ENCODE assay signal across 10 cellular contexts in the genomic region with DNA sequence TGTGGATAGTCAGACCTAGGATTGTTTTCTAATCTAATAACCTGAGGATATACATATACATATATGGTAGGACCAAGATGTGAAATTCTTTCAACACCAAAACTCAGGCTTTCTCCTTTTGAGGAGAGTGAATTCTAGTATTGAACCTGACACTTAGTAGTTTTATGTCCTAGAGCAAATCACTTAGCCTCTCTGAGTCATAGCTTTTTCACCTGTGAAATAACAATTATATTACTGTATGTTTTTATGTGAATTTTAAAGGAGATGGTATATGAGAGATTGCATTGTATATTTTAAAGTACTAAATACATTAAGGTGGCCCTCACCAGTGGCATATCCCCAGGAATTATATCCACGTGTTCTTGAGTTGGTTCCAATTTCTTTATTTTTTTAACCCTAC. TPM values are rescaled to one million over a fixed set of nuclear protein-coding genes. Genes with fewer than 3 reads are reported as not detected.
"Had no signal": no experiment of that assay in that cellular context is flagged by ENCODE, and none has a peak within 500 bp of the region (broad histone marks: within the 10 kb centered on the region; RNA-seq: fewer than 3 reads in every experiment).

No MANE protein-coding gene starts in this region.

- FAIRE-seq: H1, H54, HepG2, K562 had no signal

- ATAC-seq: GM23338, HepG2, K562 had no signal

- H3K4me3 ChIP-seq: GM23338, K562 had no signal

- H3K4me2 ChIP-seq: GM23338 had no signal

- H3K27ac ChIP-seq: HL-60 had no signal

- H2AFZ ChIP-seq: GM23338 had no signal

- DNase-seq: H9, HCEC 1CT, IMR-90 had no signal

RNA-seq across cellular contexts. Expression of a gene that starts 34.6 kb away (rescaled TPM):
- total RNA-seq: GM23338, H1, H9, HepG2, HT1080, IMR-90, K562 had no signal
- polyA plus RNA-seq: GM23338, HepG2, IMR-90, K562 had no signal

RNA-seq across cellular contexts. Expression of a gene that starts 43.4 kb away (rescaled TPM):
- total RNA-seq: GM23338, H1, IMR-90, K562 had no signal
- polyA plus RNA-seq: GM23338, HepG2, IMR-90, K562 had no signal
